In the genomic region with DNA sequence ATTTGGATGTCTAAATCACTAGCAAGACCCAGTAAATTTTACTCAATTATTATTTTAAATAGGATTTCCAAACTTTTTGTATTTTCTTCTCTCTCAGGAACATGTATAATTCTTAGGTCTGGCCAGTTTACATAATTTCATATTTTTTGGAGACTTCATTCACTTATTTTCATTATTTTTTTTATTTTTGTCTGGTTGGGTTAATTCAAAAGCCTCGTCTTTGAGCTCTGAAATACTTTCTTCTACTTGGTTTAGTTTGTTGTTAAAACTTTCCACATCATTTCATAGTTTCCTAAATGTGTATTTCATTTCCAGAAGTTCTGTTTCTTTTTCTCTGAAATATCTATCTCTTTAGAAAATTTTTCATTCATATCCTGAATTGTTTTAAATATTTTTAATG, we compare ENCODE assay signal across 8 cellular contexts.
"Had no signal": no experiment of that assay in that cellular context is flagged by ENCODE, and none has a peak within 500 bp of the region (broad histone marks: within the 10 kb centered on the region; RNA-seq: fewer than 3 reads in every experiment).

No MANE protein-coding gene starts in this region.

- H3K27ac ChIP-seq: GM23248 had no signal

- H3K9ac ChIP-seq: GM23248 had no signal

- DNase-seq: GM23248, GOT3, H9, HCEC 1CT, IMR-90, KBM-7 had no signal

- FAIRE-seq: H54, HTR-8/SVneo had no signal

- H2AFZ ChIP-seq: GM23248 had no signal

- H3K4me3 ChIP-seq: GM23248 had no signal
